In the genomic region with DNA sequence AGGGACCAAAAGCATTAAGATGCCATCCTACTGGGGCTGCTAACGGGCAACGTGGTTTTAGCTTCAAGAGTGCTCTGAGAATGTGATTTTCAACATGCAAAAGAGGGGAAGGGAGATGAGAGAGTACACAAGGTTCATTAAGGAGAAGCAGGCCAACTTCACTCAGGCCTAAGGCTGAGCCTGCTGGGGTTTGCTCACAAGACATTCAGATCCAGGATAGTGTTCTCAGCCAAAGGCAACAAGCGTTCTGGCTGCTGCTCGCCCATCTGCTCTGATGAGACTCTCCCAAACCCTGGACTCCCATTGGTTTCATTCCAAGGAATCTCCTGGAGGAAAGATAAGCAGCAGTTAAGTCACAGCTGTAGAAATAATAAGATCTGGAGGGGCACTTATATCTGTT, we compare ENCODE assay signal across 11 cellular contexts. TPM values are rescaled to one million over a fixed set of nuclear protein-coding genes. Genes with fewer than 3 reads are reported as not detected.
A peak's percentile ranks its signal among the peaks of the same experiment; 100 is the strongest.
DNase-seq lines count a peak whose midpoint lies in the region; ATAC-seq and TF ChIP-seq lines count a peak whose summit lies in the region.
"Had no signal": no experiment of that assay in that cellular context is flagged by ENCODE, and none has a peak within 500 bp of the region (broad histone marks: within the 10 kb centered on the region; RNA-seq: fewer than 3 reads in every experiment).

No MANE protein-coding gene starts in this region.

- no peak overlapping the region for H3K27ac ChIP-seq in PC-9
- H3K27ac ChIP-seq: WERI-Rb-1 had no signal

- no peaks in the 10 kb centered on the region for H3K27me3 ChIP-seq in PC-9 (ENCODE audit: insufficient read depth, low read depth)

- H3K9me2 ChIP-seq in PC-9 (ENCODE audit: insufficient read depth): no peaks in the 10 kb centered on the region

- peak overlapping the region; percentile 88 to 98 (median 90) for H3K27ac Mint-ChIP-seq in nephron

- H3K36me3 ChIP-seq in PC-9 (ENCODE audit: low read depth): no peaks in the 10 kb centered on the region
- H3K36me3 ChIP-seq: WERI-Rb-1 had no signal

- no peaks in the 10 kb centered on the region for H3K27me3 Mint-ChIP-seq in nephron (ENCODE audit: low read depth)

- H2AFZ ChIP-seq in PC-9: no peak overlapping the region

- no peak for TF ChIP-seq CTCF in nephron (IDR thresholded peaks at IDR 0.05; ENCODE audit: unreplicated experiment in 3 of 3)
- no peak for TF ChIP-seq CTCF in PC-9 (conservative IDR thresholded peaks at IDR 0.05)

- POLR2A ChIA-PET in PC-9 (lab: Charles Lee; ENCODE audit: unreplicated experiment): no interaction called here

- CTCF ChIA-PET in PC-9 (lab: Charles Lee): no interaction called here

- H3K4me1 Mint-ChIP-seq in nephron: peaks cover 22% of the 10 kb centered on the region

- no peaks in the 10 kb centered on the region for H3K79me2 ChIP-seq in PC-9 (ENCODE audit: low read depth)

- no TSS peak for BruUV-seq in PC-9 (replicated peaks; lab: Mats Ljungman, UMichigan)

- H3K36me3 Mint-ChIP-seq in nephron (ENCODE audit: low read depth): no peaks in the 10 kb centered on the region

- no peaks in the 10 kb centered on the region for H3K9me3 ChIP-seq in PC-9 (ENCODE audit: insufficient read depth, low read depth)

- no peak overlapping the region for H3K4me3 ChIP-seq in PC-9

- peaks cover 4% of the 10 kb centered on the region for H3K9me3 Mint-ChIP-seq in nephron

- peaks cover 39% of the 10 kb centered on the region for H3K4me1 ChIP-seq in PC-9 (replicated peaks; ENCODE audit: insufficient read depth)

- ATAC-seq in Right ventricle myocardium inferior (peak; percentile 98), HG02938 (IDR thresholded peaks at IDR 0.05; ENCODE audit: unreplicated experiment) (no peak)

- H4K20me1 ChIP-seq in PC-9 (ENCODE audit: insufficient read depth): no peaks in the 10 kb centered on the region

- H3F3A ChIP-seq in PC-9 (ENCODE audit: insufficient read depth, low read depth): peaks cover 33% of the 10 kb centered on the region

- no peak overlapping the region for H3K4me3 Mint-ChIP-seq in nephron

- intact Hi-C loops in Right ventricle myocardium inferior (cut with DNase I): no loop called here
- intact Hi-C loops in cardiac septum (cut with DNase I): no loop called here
- intact Hi-C loops in PC-9 (cut with micrococcal nuclease; ENCODE audit: unreplicated experiment): no loop called here

- DNase-seq in Right ventricle myocardium inferior (ENCODE audit: missing footprints) (peak; percentile 76), cardiac septum (ENCODE audit: low spot score) (no peak), fibroblast of peridontal ligament (ENCODE audit: extremely low read depth) (peak; percentile 84), PC-9 (no peak), COR-L47 (lab: John Stamatoyannopoulos, UW) (no peak), nucleus accumbens (lab: John Stamatoyannopoulos, UW) (no peak)
- DNase-seq: 8988T, NCI-H2107, WERI-Rb-1 had no signal

- no peak overlapping the region for H3K4me2 ChIP-seq in PC-9

RNA-seq across cellular contexts. Expression of a gene that starts 23.6 kb away (rescaled TPM):
- total RNA-seq in Right ventricle myocardium inferior (1.3 TPM), cardiac septum (0.67 TPM), PC-9 (2021) (0.17 and 0.80 TPM in 2 replicates)

RNA-seq across cellular contexts. Expression of a gene that starts 44.2 kb away (rescaled TPM):
- 4.3 TPM for total RNA-seq in Right ventricle myocardium inferior
- total RNA-seq in cardiac septum: 5.3 TPM
- 1.8 and 2.6 TPM in 2 replicates for total RNA-seq in PC-9 (2021)

Comparison
In these comparisons a context has a peak if more than half of its experiments do, and no peak if none do; other contexts are left out.
1. DNase-seq: peak in Right ventricle myocardium inferior (single experiment) and fibroblast of peridontal ligament (single experiment); none in cardiac septum (single experiment), PC-9 (0 of 2), COR-L47 (single experiment) and nucleus accumbens (0 of 56).